9 cellular contexts compared by ENCODE assay signal in genomic region chr13:64529874-64530485, GRCh38.
A peak's percentile ranks its signal among the peaks of the same experiment; 100 is the strongest.
DNase-seq lines count a peak whose midpoint lies in the region; ATAC-seq and TF ChIP-seq lines count a peak whose summit lies in the region.
"Had no signal": no experiment of that assay in that cellular context is flagged by ENCODE, and none has a peak within 500 bp of the region (broad histone marks: within the 10 kb centered on the region; RNA-seq: fewer than 3 reads in every experiment).

No MANE protein-coding gene starts in this region.

- no peak for ATAC-seq in lower lobe of right lung
- ATAC-seq in left ventricle myocardium superior: no peak

- peaks cover 5% of the 10 kb centered on the region; the same call in 1 of the 2 replicates for H3K9me3 Mint-ChIP-seq in HFFc6

- H3K27ac ChIP-seq in WERI-Rb-1 (no peak overlapping the region), lower lobe of right lung (no peak overlapping the region)

- no peak overlapping the region for H3K4me3 Mint-ChIP-seq in HFFc6
- H3K4me3 Mint-ChIP-seq: activated naive CD8-positive, alpha-beta T cell had no signal

- H3K9me3 ChIP-seq in WERI-Rb-1 (ENCODE audit: severe bottlenecking): no peaks in the 10 kb centered on the region
- no peaks in the 10 kb centered on the region for H3K9me3 ChIP-seq in lower lobe of right lung

- peak; percentile 82 for TF ChIP-seq CTCF in HFFc6 (IDR thresholded peaks at IDR 0.05)
- peak; percentile 32; the same call in 1 of the 2 replicates for TF ChIP-seq CTCF in WERI-Rb-1 (IDR thresholded peaks at IDR 0.05; ENCODE audit: low read depth, low read length)
- peak; percentile 52 for TF ChIP-seq CTCF in lower lobe of right lung (IDR thresholded peaks at IDR 0.05)

- DNase-seq in EH (ENCODE audit: low read depth) (peak; percentile 24), HFFc6 (no peak), WERI-Rb-1 (no peak), lower lobe of right lung (no peak), NCI-H2029 treated with DMSO at 0.1 percent for 48 hours (lab: John Stamatoyannopoulos, UW) (no peak), DMS153 treated with DMSO at 0.1 percent for 48 hours (lab: John Stamatoyannopoulos, UW; ENCODE audit: unreplicated experiment) (no peak), left ventricle myocardium superior (no peak)
- no peak for DNase-seq in stimulated activated CD4-positive, alpha-beta T cell treated with anti-CD3 and anti-CD28 coated beads, Interleukin-12 subunit alpha, Interleukin-12 subunit beta, amount 100 ng/mL, for 4 hours

- H3K27me3 ChIP-seq in WERI-Rb-1 (ENCODE audit: insufficient read depth, low read depth, severe bottlenecking): no peaks in the 10 kb centered on the region
- no peaks in the 10 kb centered on the region for H3K27me3 ChIP-seq in lower lobe of right lung (ENCODE audit: low read depth)

- H3K4me1 ChIP-seq in lower lobe of right lung: no peaks in the 10 kb centered on the region

- no peak overlapping the region for H3K4me3 ChIP-seq in WERI-Rb-1 (ENCODE audit: low read depth, low read length)
- no peak overlapping the region for H3K4me3 ChIP-seq in lower lobe of right lung

- H3K36me3 ChIP-seq in WERI-Rb-1 (no peaks in the 10 kb centered on the region), lower lobe of right lung (no peaks in the 10 kb centered on the region)

- no peak overlapping the region for H3K27ac Mint-ChIP-seq in HFFc6
- H3K27ac Mint-ChIP-seq: activated naive CD8-positive, alpha-beta T cell had no signal

- H3K4me1 Mint-ChIP-seq in HFFc6 (ENCODE audit: low read depth): 0 out of 2 replicates have a peak, but pooled peaks cover 4% of the 10 kb centered on the region

- peaks cover 8% of the 10 kb centered on the region; the same call in 1 of the 2 replicates for H3K36me3 Mint-ChIP-seq in HFFc6 (ENCODE audit: low read depth)
- H3K36me3 Mint-ChIP-seq: activated naive CD8-positive, alpha-beta T cell had no signal

- H3K27me3 Mint-ChIP-seq in HFFc6 (ENCODE audit: insufficient read depth): no peaks in the 10 kb centered on the region
- H3K27me3 Mint-ChIP-seq: activated naive CD8-positive, alpha-beta T cell had no signal

- intact Hi-C loops in lower lobe of right lung (cut with DNase I): no loop called here
- intact Hi-C loops in left ventricle myocardium superior (cut with micrococcal nuclease): no loop called here

Comparison
In these comparisons a context has a peak if more than half of its experiments do, and no peak if none do; other contexts are left out.
1. CTCF ChIP-seq: peak in every context shown above with its lines; median percentile 82 in HFFc6; 52 in lower lobe of right lung; 32 in WERI-Rb-1.